In the genomic region with DNA sequence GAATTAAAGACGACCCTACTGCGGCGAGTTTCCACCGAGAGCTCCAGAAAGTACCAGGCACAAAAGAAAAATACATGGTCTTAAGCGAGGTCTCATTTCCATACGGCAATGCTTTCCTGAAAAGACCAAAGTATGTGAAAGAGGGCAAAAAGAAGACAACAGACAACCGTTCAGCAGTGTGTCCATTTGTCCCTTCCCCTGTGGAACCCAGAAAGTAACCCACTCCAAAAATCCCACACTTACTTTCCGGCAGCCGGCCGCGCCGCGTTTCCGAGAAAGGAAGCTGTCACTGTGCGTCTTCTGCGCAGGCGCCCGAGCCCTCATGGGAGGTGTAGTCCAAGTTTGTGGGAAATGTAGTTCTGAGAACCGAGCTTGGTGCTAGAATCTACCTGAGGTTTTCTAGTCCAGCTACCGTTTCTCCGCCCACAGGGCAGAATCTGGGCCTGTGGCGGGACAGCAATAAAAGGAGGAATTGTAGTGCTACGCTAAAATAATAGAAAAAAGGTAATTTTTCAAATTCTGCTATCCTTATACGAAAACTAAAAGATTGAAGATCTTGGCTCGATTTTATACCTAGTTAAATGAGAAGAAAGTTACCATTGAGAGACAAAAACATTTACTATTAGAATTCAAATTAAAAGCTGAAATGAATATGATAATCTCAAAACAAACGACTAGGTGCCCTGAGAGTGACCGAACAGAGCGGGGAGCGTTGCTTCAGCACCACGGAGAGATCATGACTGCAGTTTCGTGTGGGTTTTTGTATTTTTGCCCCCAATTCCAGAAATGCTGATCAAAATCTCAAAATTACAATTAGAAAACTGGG, we compare ENCODE assay signal across 8 cellular contexts. TPM values are rescaled to one million over a fixed set of nuclear protein-coding genes. Genes with fewer than 3 reads are reported as not detected.
DNase-seq lines count a peak whose midpoint lies in the region; ATAC-seq and TF ChIP-seq lines count a peak whose summit lies in the region.

Gene PUS3, minus strand, starts transcription at position 280 of the 826 bp plus-strand sequence. CDS start 6,922 bp downstream, outside the sequence.

- no peaks in the 10 kb centered on the region for H3K9me2 ChIP-seq in PC-9 (ENCODE audit: insufficient read depth)

- intact Hi-C loops in PC-9 (cut with micrococcal nuclease; ENCODE audit: unreplicated experiment), result no loop called here

- peak; percentile 72 for TF ChIP-seq POLR2A in erythroblast (IDR thresholded peaks at IDR 0.05; ENCODE audit: low read length)

- TSS peak; percentile 54 for BruUV-seq in PC-9 (replicated peaks; lab: Mats Ljungman, UMichigan)

- peak within 1 kb of the TSS; percentile 77 for H3K4me3 ChIP-seq in Jurkat, Clone E6-1 (ENCODE audit: low read length)
- H3K4me3 ChIP-seq in PC-9 (peak within 1 kb of the TSS; percentile 98), mucosa of rectum (ENCODE audit: low read length in 2 of 2) (peak within 1 kb of the TSS; percentile 93 to 100)

- peak within 1 kb of the TSS; percentile 81 for H3K4me2 ChIP-seq in PC-9

- peak within 1 kb of the TSS; percentile 82 to 96 for H3K9ac ChIP-seq in mucosa of rectum (ENCODE audit: low read depth in 1 of 2, low read length in 2 of 2)

- H3K79me2 ChIP-seq in PC-9 (ENCODE audit: low read depth), result peaks cover 10% of the 10 kb centered on the region

- H3K36me3 ChIP-seq in PC-9 (ENCODE audit: low read depth) (no peaks in the 10 kb centered on the region; the same call in 1 of the 2 replicates), mucosa of rectum (ENCODE audit: control insufficient read depth in 2 of 2, insufficient read depth in 2 of 2, low read length in 2 of 2) (peaks cover 0 to 9% of the 10 kb centered on the region in 2 donors)

- DNase-seq in DMS153 treated with DMSO at 0.1 percent for 48 hours (lab: John Stamatoyannopoulos, UW; ENCODE audit: unreplicated experiment) (peak; percentile 82), PC-9 (peak; percentile 68 to 76), erythroblast (lab: John Stamatoyannopoulos, UW) (peak; percentile 87 to 90)
- peak; percentile 82 for DNase-seq in Jurkat, Clone E6-1 (ENCODE audit: low read depth, low spot score)
- DNase-seq in activated T-cell treated with anti-CD3 and anti-CD28 coated beads, Interleukin-2, amount 50 U/mL, for 1 hour, result peak; percentile 83
- DNase-seq in stimulated activated CD8-positive, alpha-beta memory T cell treated with anti-CD3 and anti-CD28 coated beads, Interleukin-4, amount 100 ng/mL, for 48 hours, result peak; percentile 93

- TF ChIP-seq CTCF in PC-9 (conservative IDR thresholded peaks at IDR 0.05), result no peak

- H3K27me3 ChIP-seq in PC-9 (ENCODE audit: insufficient read depth, low read depth) (peaks cover 33% of the 10 kb centered on the region), mucosa of rectum (ENCODE audit: control insufficient read depth in 2 of 2, insufficient read depth in 2 of 2, low read length in 2 of 2) (peaks cover 7 to 9% of the 10 kb centered on the region in 2 donors)

- no peaks in the 10 kb centered on the region for H3K4me1 ChIP-seq in PC-9 (replicated peaks; ENCODE audit: insufficient read depth)
- peaks cover 11% of the 10 kb centered on the region in 2 donors for H3K4me1 ChIP-seq in mucosa of rectum (ENCODE audit: control insufficient read depth in 2 of 2, insufficient read depth in 2 of 2, low read length in 2 of 2)

- peak within 1 kb of the TSS; percentile 100 for H2AFZ ChIP-seq in PC-9

- peak; percentile 99 for ATAC-seq in GM21619 (IDR thresholded peaks at IDR 0.05; ENCODE audit: unreplicated experiment)

- CTCF ChIA-PET in PC-9 (lab: Charles Lee), result no interaction called here

- H3K9me3 ChIP-seq in PC-9 (ENCODE audit: insufficient read depth, low read depth) (no peaks in the 10 kb centered on the region), mucosa of rectum (ENCODE audit: control insufficient read depth in 2 of 2, low read length in 2 of 2) (no peaks in the 10 kb centered on the region)

- POLR2A ChIA-PET in PC-9 (lab: Charles Lee; ENCODE audit: unreplicated experiment), result interaction anchor here (0.6 to 0.7 kb wide), 7 partner anchors 36 to 1104 kb away, joined by 3 to 7 read pairs (median 4); no protein-coding TSS in a partner anchor

- no peaks in the 10 kb centered on the region for H4K20me1 ChIP-seq in PC-9 (ENCODE audit: insufficient read depth)

- peaks cover 10% of the 10 kb centered on the region for H3F3A ChIP-seq in PC-9 (ENCODE audit: insufficient read depth, low read depth)

- H3K27ac ChIP-seq in PC-9, result no peak within 1 kb of the TSS
- peak within 1 kb of the TSS; percentile 63 to 75 for H3K27ac ChIP-seq in mucosa of rectum (ENCODE audit: low read depth in 2 of 2, low read length in 2 of 2)

RNA-seq across cellular contexts. Expression of gene PUS3, which starts in this region (rescaled TPM):
- polyA plus RNA-seq in Jurkat, Clone E6-1 (2012; ENCODE audit: insufficient read depth, insufficient read length), result 30.1 TPM
- 5.7 and 6.5 TPM in 2 replicates for total RNA-seq in PC-9 (2021)
